In the genomic region with DNA sequence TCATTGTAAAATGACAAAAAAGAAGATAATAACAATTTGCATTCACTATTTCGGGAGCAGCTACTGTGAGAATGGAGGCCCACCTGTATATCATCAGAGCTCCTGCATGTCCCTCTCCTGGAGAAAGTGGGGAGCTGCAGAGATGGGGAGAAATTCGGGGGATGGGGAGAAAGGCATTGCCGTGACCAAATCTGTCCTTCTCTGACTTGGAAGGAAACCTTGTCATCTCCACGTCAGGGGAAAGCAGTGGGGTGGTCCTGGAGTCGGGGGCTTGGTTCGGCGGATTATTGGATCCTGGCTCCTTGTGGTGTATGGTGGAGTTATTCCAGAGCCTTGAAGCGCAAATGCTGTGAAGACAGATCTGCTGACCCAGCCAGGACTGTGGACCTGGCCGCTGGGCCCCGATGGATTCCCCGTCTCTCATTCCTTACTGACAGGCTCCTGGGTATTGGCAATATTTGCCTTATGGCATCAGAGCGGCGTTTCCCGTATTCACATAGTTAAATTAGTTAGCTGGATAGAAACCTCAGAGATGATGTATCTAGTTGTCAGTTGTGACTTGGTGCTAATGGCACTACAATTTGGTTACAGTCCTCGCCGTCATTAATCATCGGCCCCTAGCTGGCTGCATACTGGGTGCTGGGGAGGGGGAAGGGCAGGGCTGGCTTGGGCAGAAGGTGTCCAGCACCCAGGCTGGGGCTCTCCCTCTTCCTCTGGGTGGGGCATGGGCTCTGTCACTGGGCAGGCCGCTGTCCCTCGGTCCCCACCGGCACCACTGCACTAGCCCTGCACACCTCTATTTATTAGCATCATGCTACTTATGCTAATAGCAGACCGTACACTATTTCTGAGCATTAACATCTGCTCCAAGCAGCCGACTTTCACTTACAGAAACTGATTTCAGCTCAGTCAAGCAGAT, we compare ENCODE assay signal across 2 cellular contexts.
TF ChIP-seq lines count a peak whose summit lies in the region.

No MANE protein-coding gene starts in this region.

TF ChIP-seq in IMR-90, 13 proteins besides CTCF, POLR2A, EP300 and RAD21:
- TF ChIP-seq SMC3 (IDR thresholded peaks at IDR 0.05; ENCODE audit: low read depth, low read length), result peak; percentile 11; the same call in 1 of the 2 replicates
- no peak for TF ChIP-seq FOS (IDR thresholded peaks at IDR 0.05; ENCODE audit: low read depth, low read length)

TF ChIP-seq in GM12891, 5 proteins besides CTCF, POLR2A, EP300 and RAD21:
- TF ChIP-seq PAX5 (IDR thresholded peaks at IDR 0.05; ENCODE audit: insufficient read depth, low read length, severe bottlenecking) (no peak), TAF1 (IDR thresholded peaks at IDR 0.05; ENCODE audit: low read depth, low read length) (no peak), POU2F2 (IDR thresholded peaks at IDR 0.05; ENCODE audit: low read depth, low read length) (no peak)
